Comparison of ENCODE assay signal across 8 cellular contexts in genomic region chr6:80004199-80005072, GRCh38. TPM values are rescaled to one million over a fixed set of nuclear protein-coding genes. Genes with fewer than 3 reads are reported as not detected.
A peak's percentile ranks its signal among the peaks of the same experiment; 100 is the strongest.
DNase-seq lines count a peak whose midpoint lies in the region; ATAC-seq and TF ChIP-seq lines count a peak whose summit lies in the region.

Gene TTK, plus strand, starts transcription at chr6:80004649. Its CDS starts 1,195 bp downstream, at chr6:80005844.

- ATAC-seq in HG02870 (IDR thresholded peaks at IDR 0.05; ENCODE audit: unreplicated experiment) (peak; percentile 99), left cardiac atrium (peak; percentile 100)

- intact Hi-C loops in T-helper 1 cell treated with Interleukin-12 subunit alpha and Interleukin-12 subunit beta and Interleukin-4 antibody, amounts not matched to agents 30 ng/mL and 1 ng/mL, for 36 hours (cut with micrococcal nuclease) = loop anchor here (1.0 to 2.0 kb wide), 12 partner anchors 9 to 1748 kb away; partner anchors contain the start of genes BCKDHB, HMGN3, IRAK1BP1 and PHIP
- intact Hi-C loops in left cardiac atrium (cut with DNase I) (loop anchor here in 1 of 2 donors (5.0 kb wide), 1 partner anchor 103 kb away; the partner anchor contains the start of gene BCKDHB), posterior vena cava (cut with DNase I) (no loop called here)

- TF ChIP-seq CTCF in GM13976 (IDR thresholded peaks at IDR 0.05; ENCODE audit: borderline replicate concordance, control extremely low read depth, extremely low read depth, insufficient read depth, missing control alignments) = no peak

- in situ Hi-C loops in GM13976 (cut with MboI; ENCODE audit: low sequenced_read_pairs, unreplicated experiment) = no loop called here

- DNase-seq in GM13976 (ENCODE audit: low spot score) (peak; percentile 95), NCI-H146 treated with DMSO at 0.1 percent for 48 hours (lab: John Stamatoyannopoulos, UW; ENCODE audit: unreplicated experiment) (peak; percentile 91), amniotic stem cell (lab: John Stamatoyannopoulos, UW) (peak; percentile 90), left cardiac atrium (peak; percentile 95), posterior vena cava (ENCODE audit: low spot score) (peak; percentile 97), ureter (ENCODE audit: low spot score) (peak; percentile 94)

RNA-seq across cellular contexts. Expression of gene TTK, which starts in this region (rescaled TPM):
- total RNA-seq in T-helper 1 cell treated with Interleukin-12 subunit alpha and Interleukin-12 subunit beta and Interleukin-4 antibody, amounts not matched to agents 30 ng/mL and 1 ng/mL, for 36 hours = 22.5 and 23.6 TPM in 2 replicates
- total RNA-seq in left cardiac atrium = under 1 TPM; 0.52 to 0.62 TPM
- total RNA-seq in posterior vena cava = under 1 TPM; 0.24 to 0.88 TPM
- 1.5 TPM for total RNA-seq in ureter

Comparison
In these comparisons a context has a peak if more than half of its experiments do, and no peak if none do; other contexts are left out.
1. Peak in every context shown above with its lines: DNase-seq and ATAC-seq.
2. Peak in DNase-seq and ATAC-seq in left cardiac atrium; RNA of the gene not detected or under 1 TPM.
3. Peak in DNase-seq in posterior vena cava; RNA of the gene not detected or under 1 TPM.